35 cellular contexts compared by ENCODE assay signal in genomic region chr18:75904416-75904815, GRCh38.
"Had no signal": no experiment of that assay in that cellular context is flagged by ENCODE, and none has a peak within 500 bp of the region (broad histone marks: within the 10 kb centered on the region; RNA-seq: fewer than 3 reads in every experiment).

No MANE protein-coding gene starts in this region.

- H3K27ac ChIP-seq: KMS-11 had no signal

- H3K27me3 ChIP-seq: MG63 had no signal

- H3K4me2 ChIP-seq: KMS-11 had no signal

- DNase-seq: Karpas-422, Kasumi-1, MG63, MM.1S, MV-4-11, NCI-H1048, NCI-H1092, NCI-H1092 treated with DMSO at 0.1 percent for 48 hours, NCI-H1105, NCI-H1105 treated with DMSO at 0.1 percent for 48 hours, NCI-H1417, NCI-H1417 treated with DMSO at 0.1 percent for 48 hours, NCI-H1436, NCI-H1436 treated with DMSO at 0.1 percent for 48 hours, NCI-H146, NCI-H1694, NCI-H1694 treated with DMSO at 0.1 percent for 48 hours, NCI-H187, NCI-H187 treated with DMSO at 0.1 percent for 48 hours, NCI-H1930, NCI-H2029, NCI-H2029 treated with DMSO at 0.1 percent for 48 hours, NCI-H2081, NCI-H2081 treated with DMSO at 0.1 percent for 48 hours, NCI-H2107, NCI-H2171, NCI-H2171 treated with DMSO at 0.1 percent for 48 hours, NCI-H2227 treated with DMSO at 0.1 percent for 48 hours, NCI-H226, NCI-H345, NCI-H446, NCI-H446 treated with DMSO at 0.1 percent for 48 hours, NCI-H510A, NCI-H510A treated with DMSO at 0.1 percent for 48 hours had no signal

- H3K36me3 ChIP-seq: MG63 had no signal

- H3K9ac ChIP-seq: KMS-11 had no signal

- H3K9me3 ChIP-seq: MG63 had no signal

- H3K4me3 ChIP-seq: MG63 had no signal
